In the genomic region with DNA sequence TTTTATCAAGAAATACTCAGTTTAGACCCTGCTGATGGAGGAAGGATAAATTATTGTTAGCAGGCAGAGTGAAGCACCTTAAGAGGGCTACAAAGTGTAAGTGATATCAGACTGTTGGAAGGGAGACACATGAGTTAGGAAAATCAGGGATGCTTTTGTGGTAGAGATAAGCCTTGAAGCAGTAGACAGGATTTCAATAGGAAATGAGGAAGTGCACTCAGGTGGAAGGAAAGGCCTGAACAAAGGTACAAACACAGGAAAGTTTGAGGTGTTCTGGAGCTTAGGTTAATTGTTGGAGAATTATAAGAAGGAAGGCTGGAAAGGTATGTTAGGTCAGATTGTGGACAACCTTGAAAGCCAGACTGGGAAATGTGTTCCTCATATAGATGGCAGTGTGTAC, we compare ENCODE assay signal across 14 cellular contexts. TPM values are rescaled to one million over a fixed set of nuclear protein-coding genes. Genes with fewer than 3 reads are reported as not detected.
DNase-seq lines count a peak whose midpoint lies in the region; ATAC-seq, FAIRE-seq and TF ChIP-seq lines count a peak whose summit lies in the region.
"Had no signal": no experiment of that assay in that cellular context is flagged by ENCODE, and none has a peak within 500 bp of the region (broad histone marks: within the 10 kb centered on the region; RNA-seq: fewer than 3 reads in every experiment).

No MANE protein-coding gene starts in this region.

- no peak for TF ChIP-seq RAD21 in HepG2 (CRISPR knock-in tag; IDR thresholded peaks at IDR 0.05)

- H2BK120ac ChIP-seq in mesenchymal stem cell (ENCODE audit: low read depth, low read length), result no peak overlapping the region

- H3K4me2 ChIP-seq in PC-9 (no peak overlapping the region), mesenchymal stem cell (ENCODE audit: low read length, poor library complexity, severe bottlenecking) (no peak overlapping the region), HepG2 (ENCODE audit: low read depth, low read length) (no peak overlapping the region)
- H3K4me2 ChIP-seq: GM23338 had no signal

- no peak for DNase-seq in PC-9
- DNase-seq in chondrocyte (ENCODE audit: low spot score), result no peak
- no peak for DNase-seq in mesenchymal stem cell
- DNase-seq in EL, result no peak
- no peak for DNase-seq in testis
- DNase-seq in HepG2 (ENCODE audit: low spot score), result no peak

- no peaks in the 10 kb centered on the region for H3K9me3 Mint-ChIP-seq in chondrocyte (ENCODE audit: low read depth)

- H3K27me3 ChIP-seq in ACC112 (ENCODE audit: insufficient read depth, low read length) (no peaks in the 10 kb centered on the region), PC-9 (ENCODE audit: insufficient read depth, low read depth) (no peaks in the 10 kb centered on the region), mesenchymal stem cell (ENCODE audit: control insufficient read depth in 1 of 2, insufficient read depth in 1 of 2, low read length in 2 of 2) (no peaks in the 10 kb centered on the region), testis (no peaks in the 10 kb centered on the region), HepG2 (ENCODE audit: control insufficient read depth in 1 of 2, insufficient read depth in 2 of 2, low read length in 2 of 2) (no peaks in the 10 kb centered on the region)

- FAIRE-seq in HepG2 (lab: Jason Lieb, UNC), result no peak
- FAIRE-seq: A204.1 had no signal

- H3K79me2 ChIP-seq in ACC112 (ENCODE audit: control insufficient read depth, insufficient read depth, low read length, unreplicated experiment) (peaks cover 8% of the 10 kb centered on the region), PC-9 (ENCODE audit: low read depth) (peaks cover 11% of the 10 kb centered on the region), HepG2 (ENCODE audit: insufficient read depth, low read length) (no peaks in the 10 kb centered on the region)

- H4K8ac ChIP-seq in mesenchymal stem cell (ENCODE audit: low read length), result no peak overlapping the region

- no peaks in the 10 kb centered on the region for H3K9me2 ChIP-seq in PC-9 (ENCODE audit: insufficient read depth)

- H4K91ac ChIP-seq in mesenchymal stem cell (ENCODE audit: low read length), result no peak overlapping the region

- H3K4me1 Mint-ChIP-seq in chondrocyte (ENCODE audit: low read depth), result peaks cover 39% of the 10 kb centered on the region

- intact Hi-C loops in PC-9 (cut with micrococcal nuclease; ENCODE audit: unreplicated experiment), result loop anchor here (10.0 kb wide), 2 partner anchors 252 to 802 kb away; a partner anchor contains a TSS
- intact Hi-C loops in testis (cut with DNase I; ENCODE audit: low total_unique reads), result no loop called here
- intact Hi-C loops in HepG2 (cut with micrococcal nuclease; ENCODE audit: unreplicated experiment), result no loop called here

- H3K4ac ChIP-seq in mesenchymal stem cell (ENCODE audit: low read depth in 1 of 2, low read length in 2 of 2), result no peak overlapping the region

- H3K9me3 ChIP-seq in PC-9 (ENCODE audit: insufficient read depth, low read depth), result no peaks in the 10 kb centered on the region
- no peaks in the 10 kb centered on the region for H3K9me3 ChIP-seq in mesenchymal stem cell (ENCODE audit: control insufficient read depth, low read length)
- no peaks in the 10 kb centered on the region for H3K9me3 ChIP-seq in testis
- H3K9me3 ChIP-seq in HepG2 (ENCODE audit: low read length), result no peaks in the 10 kb centered on the region

- H3K9ac ChIP-seq in mesenchymal stem cell (ENCODE audit: low read length) (no peak overlapping the region), HepG2 (ENCODE audit: insufficient read depth, low read depth, low read length) (no peak overlapping the region)

- H3K23ac ChIP-seq in mesenchymal stem cell (ENCODE audit: low read length in 2 of 2), result no peak overlapping the region

- no peak overlapping the region for H2BK12ac ChIP-seq in mesenchymal stem cell (ENCODE audit: low read length in 2 of 2)

- POLR2A ChIA-PET in PC-9 (lab: Charles Lee; ENCODE audit: unreplicated experiment) (no interaction called here), HepG2 (lab: Yijun Ruan, JAX) (no interaction called here)

- TF ChIP-seq EP300 in HepG2 (IDR thresholded peaks at IDR 0.05; ENCODE audit: low read depth in 2 of 2, low read length in 2 of 2) (no peak), HepG2 (CRISPR knock-in tag; IDR thresholded peaks at IDR 0.05; ENCODE audit: borderline replicate concordance) (no peak)

- TF ChIP-seq POLR2A in testis (IDR thresholded peaks at IDR 0.05) (no peak), HepG2 (IDR thresholded peaks at IDR 0.05; ENCODE audit: insufficient read depth in 1 of 2, low read depth in 2 of 2, low read length in 2 of 2) (no peak)

- H3K4me1 ChIP-seq in ACC112 (ENCODE audit: control insufficient read depth, insufficient read depth, low read length, unreplicated experiment) (peaks cover 25% of the 10 kb centered on the region), PC-9 (replicated peaks; ENCODE audit: insufficient read depth) (peaks cover 18% of the 10 kb centered on the region), mesenchymal stem cell (ENCODE audit: control insufficient read depth, insufficient read depth, low read depth, low read length) (peaks cover 1% of the 10 kb centered on the region), testis (no peaks in the 10 kb centered on the region), HepG2 (ENCODE audit: insufficient read depth, low read length) (no peaks in the 10 kb centered on the region)

- H2AFZ ChIP-seq in ACC112 (ENCODE audit: low read length, unreplicated experiment) (peak overlapping the region; percentile 70), PC-9 (no peak overlapping the region), mesenchymal stem cell (ENCODE audit: low read depth, low read length) (no peak overlapping the region), HepG2 (ENCODE audit: low read length) (no peak overlapping the region)
- H2AFZ ChIP-seq: GM23338 had no signal

- TF ChIP-seq CTCF in PC-9 (conservative IDR thresholded peaks at IDR 0.05), result no peak
- no peak for TF ChIP-seq CTCF in chondrocyte (IDR thresholded peaks at IDR 0.05)
- no peak for TF ChIP-seq CTCF in testis (IDR thresholded peaks at IDR 0.05)
- TF ChIP-seq CTCF in HepG2 (CRISPR knock-in tag; IDR thresholded peaks at IDR 0.05), result no peak

- no peaks in the 10 kb centered on the region for H3K27me3 Mint-ChIP-seq in chondrocyte (ENCODE audit: low read depth)

- H4K20me1 ChIP-seq in PC-9 (ENCODE audit: insufficient read depth) (no peaks in the 10 kb centered on the region), HepG2 (ENCODE audit: insufficient read depth, low read length) (no peaks in the 10 kb centered on the region)

- no peak overlapping the region for H2BK15ac ChIP-seq in mesenchymal stem cell (ENCODE audit: low read depth, poor library complexity, severe bottlenecking)

- peaks cover 2% of the 10 kb centered on the region for H3K36me3 Mint-ChIP-seq in chondrocyte (ENCODE audit: low read depth)

- H3K18ac ChIP-seq in mesenchymal stem cell (ENCODE audit: low read depth in 1 of 2, low read length in 2 of 2), result no peak overlapping the region

- H3K14ac ChIP-seq in mesenchymal stem cell (ENCODE audit: low read length in 2 of 2), result no peak overlapping the region

- H3F3A ChIP-seq in PC-9 (ENCODE audit: insufficient read depth, low read depth), result no peaks in the 10 kb centered on the region

- H3K4me3 ChIP-seq in ACC112 (ENCODE audit: low read depth, low read length), result peak overlapping the region; percentile 1; the same call in 1 of the 2 replicates
- no peak overlapping the region for H3K4me3 ChIP-seq in PC-9
- no peak overlapping the region for H3K4me3 ChIP-seq in mesenchymal stem cell (ENCODE audit: insufficient read depth in 1 of 2, low read depth in 1 of 2, low read length in 2 of 2)
- no peak overlapping the region for H3K4me3 ChIP-seq in testis
- H3K4me3 ChIP-seq in HepG2 (replicated peaks in 1 of 3; ENCODE audit: insufficient read depth in 1 of 3, low read depth in 2 of 3, low read length in 3 of 3), result no peak overlapping the region
- H3K4me3 ChIP-seq: GM23338, SK-N-MC had no signal

- H3K36me3 ChIP-seq in ACC112 (ENCODE audit: insufficient read depth, low read length) (peaks cover 22% of the 10 kb centered on the region; the same call in 1 of the 2 replicates), PC-9 (ENCODE audit: low read depth) (peaks cover 10% of the 10 kb centered on the region; the same call in 1 of the 2 replicates), mesenchymal stem cell (ENCODE audit: control insufficient read depth in 1 of 2, insufficient read depth in 2 of 2, low read depth in 1 of 2, low read length in 2 of 2) (peaks cover 0 to 28% of the 10 kb centered on the region in 2 experiments), testis (ENCODE audit: low read depth, missing control alignments) (no peaks in the 10 kb centered on the region), HepG2 (replicated peaks in 1 of 2; ENCODE audit: control insufficient read depth in 1 of 2, insufficient read depth in 2 of 2, low read length in 2 of 2) (peaks cover 0 to 18% of the 10 kb centered on the region in 2 experiments; a peak in 2 of 5 replicates)

- peak overlapping the region; percentile 87 for H3K27ac Mint-ChIP-seq in chondrocyte (ENCODE audit: unreplicated experiment)
- H3K27ac Mint-ChIP-seq: GM23338 had no signal

- no peak overlapping the region for H3K4me3 Mint-ChIP-seq in chondrocyte (ENCODE audit: unreplicated experiment)
- H3K4me3 Mint-ChIP-seq: GM23338 had no signal

- BruUV-seq in PC-9 (replicated peaks; lab: Mats Ljungman, UMichigan) (no TSS peak), HepG2 (replicated peaks; lab: Mats Ljungman, UMichigan) (no TSS peak)

- ATAC-seq in HepG2 (no peak), HG03135 (IDR thresholded peaks at IDR 0.05; ENCODE audit: unreplicated experiment) (no peak)
- ATAC-seq: GM23338 had no signal

- in situ Hi-C loops in HepG2 (cut with HindIII; ENCODE audit: extremely low pct_ligation_motif_present, low pct_unique_long_range_greater_than_20kb), result no loop called here

- H3K27ac ChIP-seq in ACC112 (ENCODE audit: low read depth, low read length) (peak overlapping the region; percentile 92), PC-9 (peak overlapping the region; percentile 76), mesenchymal stem cell (ENCODE audit: low read length, poor library complexity, severe bottlenecking) (peak overlapping the region; percentile 49), testis (no peak overlapping the region), HepG2 (ENCODE audit: extremely low read length, insufficient read depth, low read length) (no peak overlapping the region)
- H3K27ac ChIP-seq: SK-N-MC had no signal

- CTCF ChIA-PET in PC-9 (lab: Charles Lee), result no interaction called here
- CTCF ChIA-PET in HepG2 (lab: Yijun Ruan, JAX; ENCODE audit: low intra/inter-chr PET ratio, low total read pairs), result no interaction called here

- H3K79me1 ChIP-seq in mesenchymal stem cell (replicated peaks; ENCODE audit: low read length, poor library complexity, severe bottlenecking), result peaks cover 20% of the 10 kb centered on the region

- no peak overlapping the region for H2AK5ac ChIP-seq in mesenchymal stem cell (ENCODE audit: low read length, severe bottlenecking)

- H2BK5ac ChIP-seq in mesenchymal stem cell (ENCODE audit: low read depth, low read length, poor library complexity, severe bottlenecking), result no peak overlapping the region

RNA-seq across cellular contexts. Expression of a gene that starts 7.6 kb away (rescaled TPM):
- total RNA-seq in PC-9 (2021), result 15.3 and 22.7 TPM in 2 replicates
- total RNA-seq in chondrocyte, result 13.0 to 15.6 TPM (median 13.6 TPM) in 3 replicates
- polyA plus RNA-seq in mesenchymal stem cell (2013, experiment 1 of 2), result 9.5 TPM
- polyA plus RNA-seq in mesenchymal stem cell (2013, experiment 2 of 2), result 8.4 TPM
- total RNA-seq in testis, result 10 to 100 TPM; 18.2 to 20.5 TPM
- polyA plus RNA-seq in testis (ENCODE audit: insufficient read depth, low read depth, low replicate concordance), result 53.5 TPM
- 26.1 and 37.7 TPM in 2 replicates for total RNA-seq in HepG2 (2016; rRNA removed; fragmentation: Illumina TruSeq; extraction: Trizol)
- total RNA-seq in HepG2 (2016; cell fraction: cytosol; rRNA removed; fragmentation: Illumina TruSeq; extraction: Trizol; ENCODE audit: low read depth), result 11.7 and 12.3 TPM in 2 replicates
- 24.4 and 42.6 TPM in 2 replicates for total RNA-seq in HepG2 (2016; cell fraction: insoluble cytoplasmic fraction; rRNA removed; fragmentation: Illumina TruSeq; extraction: Trizol)
- 39.7 and 40.4 TPM in 2 replicates for total RNA-seq in HepG2 (2016; cell fraction: membrane; rRNA removed; fragmentation: Illumina TruSeq; extraction: Trizol)
- total RNA-seq in HepG2 (2016; cell fraction: nucleus; rRNA removed; fragmentation: Illumina TruSeq; extraction: Trizol), result 15.5 and 17.1 TPM in 2 replicates
- 2.8 and 5.3 TPM in 2 replicates for polyA plus RNA-seq in HepG2 (2011; rRNA removed)
- 1.2 and 1.7 TPM in 2 replicates for polyA plus RNA-seq in HepG2 (2011; cell fraction: cytosol; rRNA removed)
- 0.66 and 0.99 TPM in 2 replicates for polyA plus RNA-seq in HepG2 (2011; cell fraction: nucleus; rRNA removed)
- polyA plus RNA-seq in HepG2 (2012), result 5.0 and 5.5 TPM in 2 replicates
- 15.2 and 17.6 TPM in 2 replicates for polyA plus RNA-seq in HepG2 (2016; cell fraction: cytosol; fragmentation: Illumina TruSeq; extraction: Trizol; ENCODE audit: low read depth)
- polyA plus RNA-seq in HepG2 (2016; cell fraction: insoluble cytoplasmic fraction; fragmentation: Illumina TruSeq; extraction: Trizol; ENCODE audit: low read depth), result 27.8 and 32.3 TPM in 2 replicates
- 24.9 and 25.9 TPM in 2 replicates for polyA plus RNA-seq in HepG2 (2016; cell fraction: membrane; fragmentation: Illumina TruSeq; extraction: Trizol; ENCODE audit: low read depth)
- 9.3 and 11.2 TPM in 2 replicates for polyA plus RNA-seq in HepG2 (2016; cell fraction: nucleus; fragmentation: Illumina TruSeq; extraction: Trizol; ENCODE audit: insufficient read depth, low read depth)
- polyA minus RNA-seq in HepG2 (2011; rRNA and poly(A)+ RNA removed; ENCODE audit: low replicate concordance), result 0.96 and 2.3 TPM in 2 replicates
- 1.2 and 3.7 TPM in 2 replicates for polyA minus RNA-seq in HepG2 (2011; cell fraction: cytosol; rRNA and poly(A)+ RNA removed)
- 8.0 and 11.4 TPM in 2 replicates for polyA minus RNA-seq in HepG2 (2011; cell fraction: nucleus; rRNA and poly(A)+ RNA removed)

RNA-seq across cellular contexts. Expression of a gene that starts 13.9 kb away (rescaled TPM):
- total RNA-seq in PC-9 (2021), result not detected in 2 replicates
- not detected in 3 replicates for total RNA-seq in chondrocyte
- polyA plus RNA-seq in mesenchymal stem cell (2013, experiment 1 of 2), result not detected
- not detected for polyA plus RNA-seq in mesenchymal stem cell (2013, experiment 2 of 2)
- total RNA-seq in testis, result 1 to 10 TPM in 1 of 2 donors, under 1 TPM in 1; 0.63 to 2.1 TPM
- 0.96 TPM for polyA plus RNA-seq in testis (ENCODE audit: insufficient read depth, low read depth, low replicate concordance)
- total RNA-seq in HepG2 (2016; rRNA removed; fragmentation: Illumina TruSeq; extraction: Trizol), result not detected in 2 replicates
- total RNA-seq in HepG2 (2016; cell fraction: cytosol; rRNA removed; fragmentation: Illumina TruSeq; extraction: Trizol; ENCODE audit: low read depth), result not detected in 2 replicates
- total RNA-seq in HepG2 (2016; cell fraction: insoluble cytoplasmic fraction; rRNA removed; fragmentation: Illumina TruSeq; extraction: Trizol), result not detected in 2 replicates
- not detected in 2 replicates for total RNA-seq in HepG2 (2016; cell fraction: membrane; rRNA removed; fragmentation: Illumina TruSeq; extraction: Trizol)
- not detected in 2 replicates for total RNA-seq in HepG2 (2016; cell fraction: nucleus; rRNA removed; fragmentation: Illumina TruSeq; extraction: Trizol)
- not detected in 2 replicates for polyA plus RNA-seq in HepG2 (2011; rRNA removed)
- not detected in 2 replicates for polyA plus RNA-seq in HepG2 (2011; cell fraction: cytosol; rRNA removed)
- not detected in 2 replicates for polyA plus RNA-seq in HepG2 (2011; cell fraction: nucleus; rRNA removed)
- not detected in 2 replicates for polyA plus RNA-seq in HepG2 (2012)
- not detected in 2 replicates for polyA plus RNA-seq in HepG2 (2016; cell fraction: cytosol; fragmentation: Illumina TruSeq; extraction: Trizol; ENCODE audit: low read depth)
- not detected in 2 replicates for polyA plus RNA-seq in HepG2 (2016; cell fraction: insoluble cytoplasmic fraction; fragmentation: Illumina TruSeq; extraction: Trizol; ENCODE audit: low read depth)
- polyA plus RNA-seq in HepG2 (2016; cell fraction: membrane; fragmentation: Illumina TruSeq; extraction: Trizol; ENCODE audit: low read depth), result not detected in 2 replicates
- polyA plus RNA-seq in HepG2 (2016; cell fraction: nucleus; fragmentation: Illumina TruSeq; extraction: Trizol; ENCODE audit: insufficient read depth, low read depth), result not detected in 2 replicates
- polyA minus RNA-seq in HepG2 (2011; rRNA and poly(A)+ RNA removed; ENCODE audit: low replicate concordance), result not detected in 2 replicates
- not detected in 2 replicates for polyA minus RNA-seq in HepG2 (2011; cell fraction: cytosol; rRNA and poly(A)+ RNA removed)
- not detected in 2 replicates for polyA minus RNA-seq in HepG2 (2011; cell fraction: nucleus; rRNA and poly(A)+ RNA removed)
- total RNA-seq: G401, NCI-H460, RPMI7951 had no signal

Comparison
In these comparisons a context has a peak if more than half of its experiments do, and no peak if none do; other contexts are left out.
1. H3K27ac ChIP-seq: peak in ACC112 (single experiment), PC-9 (single experiment) and mesenchymal stem cell (single experiment); none in testis (0 of 2) and HepG2 (single experiment).